13 cellular contexts compared by ENCODE assay signal in the genomic region with DNA sequence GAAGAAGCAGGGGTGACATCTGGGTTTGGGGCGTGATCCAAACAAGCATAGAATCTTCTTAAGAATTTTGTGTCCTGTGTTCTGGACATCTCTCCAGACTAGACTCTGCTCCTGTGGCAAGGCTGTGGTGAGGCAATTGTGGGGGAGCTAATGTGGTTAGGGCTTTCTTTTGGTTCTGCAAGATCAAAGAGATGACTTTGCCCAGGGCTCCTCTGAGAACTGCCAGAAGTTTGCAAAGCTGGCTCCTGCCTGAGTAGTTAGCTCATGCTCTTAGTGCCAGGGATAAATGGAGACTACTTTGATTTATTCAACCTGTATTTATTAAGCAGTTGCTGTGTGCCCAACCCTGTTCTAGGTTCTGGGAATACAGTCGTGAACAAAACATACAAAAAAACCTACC. TPM values are rescaled to one million over a fixed set of nuclear protein-coding genes. Genes with fewer than 3 reads are reported as not detected.
DNase-seq lines count a peak whose midpoint lies in the region; ATAC-seq and TF ChIP-seq lines count a peak whose summit lies in the region.
"Had no signal": no experiment of that assay in that cellular context is flagged by ENCODE, and none has a peak within 500 bp of the region (broad histone marks: within the 10 kb centered on the region; RNA-seq: fewer than 3 reads in every experiment).

No MANE protein-coding gene starts in this region.

- H3K9me3 ChIP-seq in DND-41 (ENCODE audit: insufficient read depth, low read length, severe bottlenecking) (no peaks in the 10 kb centered on the region), Loucy (ENCODE audit: insufficient read depth, low read depth, low read length) (no peaks in the 10 kb centered on the region), esophagus squamous epithelium (no peaks in the 10 kb centered on the region)
- H3K9me3 ChIP-seq: A549 had no signal

- no peaks in the 10 kb centered on the region for H3K4me1 ChIP-seq in DND-41 (ENCODE audit: insufficient read depth, low read length)
- H3K4me1 ChIP-seq in Loucy (ENCODE audit: insufficient read depth, low read length, poor library complexity, severe bottlenecking) = peaks cover 4% of the 10 kb centered on the region
- H3K4me1 ChIP-seq in esophagus squamous epithelium = peaks cover 22 to 75% (median 28%) of the 10 kb centered on the region in 3 donors
- H3K4me1 ChIP-seq: A549 had no signal

- TF ChIP-seq CTCF in DND-41 (IDR thresholded peaks at IDR 0.05; ENCODE audit: borderline replicate concordance, extremely low read depth, low read length, poor library complexity, severe bottlenecking) = no peak
- no peak for TF ChIP-seq CTCF in Loucy (conservative IDR thresholded peaks at IDR 0.05; ENCODE audit: low read length)
- TF ChIP-seq CTCF in esophagus squamous epithelium (IDR thresholded peaks at IDR 0.05) = no peak

- H3K4me3 ChIP-seq in DND-41 (ENCODE audit: low read depth in 1 of 2, low read length in 2 of 2) (no peak overlapping the region), Loucy (ENCODE audit: low read length, poor library complexity, severe bottlenecking) (no peak overlapping the region), esophagus squamous epithelium (no peak overlapping the region)
- H3K4me3 ChIP-seq: A549 had no signal

- H3K9me3 Mint-ChIP-seq in activated naive CD8-positive, alpha-beta T cell treated with anti-CD3 and anti-CD28 coated beads for 36 hours = no peaks in the 10 kb centered on the region
- H3K9me3 Mint-ChIP-seq: CD4-positive, CD25-positive, alpha-beta regulatory T cell had no signal

- H2AFZ ChIP-seq in DND-41 (ENCODE audit: low read depth, low read length) (no peak overlapping the region), Loucy (ENCODE audit: low read length) (no peak overlapping the region)

- no peaks in the 10 kb centered on the region for H3K9me2 ChIP-seq in Loucy (replicated peaks; ENCODE audit: low read depth, low read length)

- DNase-seq in DND-41 (peak; percentile 24), SW480 (ENCODE audit: low spot score) (peak; percentile 79), esophagus squamous epithelium (lab: John Stamatoyannopoulos, UW) (no peak), NCI-H446 treated with DMSO at 0.1 percent for 48 hours (lab: John Stamatoyannopoulos, UW) (no peak), GM19240 (ENCODE audit: insufficient read length, low spot score) (no peak)
- DNase-seq in activated naive CD8-positive, alpha-beta T cell treated with anti-CD3 and anti-CD28 coated beads for 36 hours = no peak
- DNase-seq: AML-193; CD4-positive, CD25-positive, alpha-beta regulatory T cell; H7; NCI-H1930; NCI-H524 had no signal

- WGBS in esophagus squamous epithelium, 2 donors = 16 to 30% methylated on average over 2 of the region's 2 CpGs

- H3K27me3 ChIP-seq in DND-41 (ENCODE audit: insufficient read depth, low read length, poor library complexity) = no peaks in the 10 kb centered on the region
- no peaks in the 10 kb centered on the region for H3K27me3 ChIP-seq in Loucy (ENCODE audit: insufficient read depth, low read length, poor library complexity, severe bottlenecking)
- no peaks in the 10 kb centered on the region for H3K27me3 ChIP-seq in esophagus squamous epithelium

- intact Hi-C loops in esophagus squamous epithelium (cut with DNase I) = no loop called here

- no peak overlapping the region for H3K4me3 Mint-ChIP-seq in activated naive CD8-positive, alpha-beta T cell treated with anti-CD3 and anti-CD28 coated beads for 36 hours
- H3K4me3 Mint-ChIP-seq: CD4-positive, CD25-positive, alpha-beta regulatory T cell had no signal

- no peaks in the 10 kb centered on the region for H3F3A ChIP-seq in Loucy (ENCODE audit: low read depth)

- H3K4me2 ChIP-seq in DND-41 (ENCODE audit: insufficient read depth, low read length) = no peak overlapping the region
- peak overlapping the region; percentile 15 for H3K4me2 ChIP-seq in Loucy (ENCODE audit: low read depth, low read length, poor library complexity, severe bottlenecking)
- H3K4me2 ChIP-seq: A549 had no signal

- H3K4me1 Mint-ChIP-seq in activated naive CD8-positive, alpha-beta T cell treated with anti-CD3 and anti-CD28 coated beads for 36 hours = no peaks in the 10 kb centered on the region
- H3K4me1 Mint-ChIP-seq: CD4-positive, CD25-positive, alpha-beta regulatory T cell had no signal

- ATAC-seq in DND-41 (ENCODE audit: insufficient read depth, low read depth) = peak; percentile 75
- ATAC-seq: A549 had no signal

- H3K27ac ChIP-seq in DND-41 (ENCODE audit: low read length) (no peak overlapping the region), esophagus squamous epithelium (peak overlapping the region; percentile 58 to 91 (median 86))
- H3K27ac ChIP-seq: A549 had no signal

- H3K79me2 ChIP-seq in DND-41 (ENCODE audit: insufficient read depth, low read length) (no peaks in the 10 kb centered on the region), Loucy (ENCODE audit: insufficient read depth, low read length) (no peaks in the 10 kb centered on the region)

- H3K27ac Mint-ChIP-seq in activated naive CD8-positive, alpha-beta T cell treated with anti-CD3 and anti-CD28 coated beads for 36 hours = no peak overlapping the region
- H3K27ac Mint-ChIP-seq: CD4-positive, CD25-positive, alpha-beta regulatory T cell had no signal

- H4K20me1 ChIP-seq in DND-41 (ENCODE audit: insufficient read depth, low read length) = no peaks in the 10 kb centered on the region
- no peaks in the 10 kb centered on the region for H4K20me1 ChIP-seq in Loucy (ENCODE audit: insufficient read depth, low read length, poor library complexity, severe bottlenecking)

- H3K9ac ChIP-seq in DND-41 (ENCODE audit: low read depth, low read length) (no peak overlapping the region), Loucy (ENCODE audit: low read depth, low read length, poor library complexity, severe bottlenecking) (no peak overlapping the region)

- no peak for TF ChIP-seq POLR2A in esophagus squamous epithelium (IDR thresholded peaks at IDR 0.05)

- no peaks in the 10 kb centered on the region for H3K36me3 Mint-ChIP-seq in activated naive CD8-positive, alpha-beta T cell treated with anti-CD3 and anti-CD28 coated beads for 36 hours
- H3K36me3 Mint-ChIP-seq: CD4-positive, CD25-positive, alpha-beta regulatory T cell had no signal

- H3K36me3 ChIP-seq in DND-41 (ENCODE audit: insufficient read depth, low read length) (no peaks in the 10 kb centered on the region), Loucy (ENCODE audit: insufficient read depth, low read length) (no peaks in the 10 kb centered on the region), esophagus squamous epithelium (no peaks in the 10 kb centered on the region)

- H3K27me3 Mint-ChIP-seq in activated naive CD8-positive, alpha-beta T cell treated with anti-CD3 and anti-CD28 coated beads for 36 hours = no peaks in the 10 kb centered on the region

RNA-seq across cellular contexts. Expression of gene CRNN, which starts 34.0 kb away (rescaled TPM):
- 1,000 to 10,000 TPM; 1,263 to 5,310 (median 2,301) TPM for total RNA-seq in esophagus squamous epithelium
- total RNA-seq in activated naive CD8-positive, alpha-beta T cell treated with anti-CD3 and anti-CD28 coated beads for 36 hours = not detected
- total RNA-seq: CD4-positive, CD25-positive, alpha-beta regulatory T cell; H7 had no signal

Comparison
In these comparisons a context has a peak if more than half of its experiments do, and no peak if none do; other contexts are left out.
1. DNase-seq: peak in DND-41 (single experiment) and SW480 (single experiment); none in esophagus squamous epithelium (single experiment), NCI-H446 treated with DMSO at 0.1 percent for 48 hours (single experiment), activated naive CD8-positive, alpha-beta T cell treated with anti-CD3 and anti-CD28 coated beads for 36 hours (single experiment) and GM19240 (single experiment).
2. RNA of gene CRNN, which starts 34.0 kb away (total RNA-seq): 1,263 to 5,310 TPM in esophagus squamous epithelium; not detected in activated naive CD8-positive, alpha-beta T cell treated with anti-CD3 and anti-CD28 coated beads for 36 hours; every median in the first group is over 1,000 times any median in the second.